Comparison of ENCODE assay signal across 27 cellular contexts in the genomic region with DNA sequence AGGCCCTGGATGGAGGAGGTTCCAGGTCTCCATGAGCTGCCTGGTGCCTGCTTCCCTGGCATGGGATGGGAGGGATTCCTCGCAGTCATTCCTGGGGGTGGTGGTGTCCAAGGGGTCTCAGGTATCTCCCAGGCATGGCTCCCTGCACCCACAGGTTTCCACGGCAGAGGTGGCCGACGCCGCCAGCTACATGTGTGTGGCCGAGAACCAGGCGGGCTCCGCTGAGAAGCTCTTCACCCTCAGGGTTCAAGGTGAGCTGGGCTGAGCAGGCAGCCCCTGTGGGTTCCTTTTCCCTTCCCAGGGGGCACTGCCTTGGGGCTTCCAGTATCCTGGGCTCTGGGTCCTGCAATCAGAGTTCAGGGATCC.
"Had no signal": no experiment of that assay in that cellular context is flagged by ENCODE, and none has a peak within 500 bp of the region (broad histone marks: within the 10 kb centered on the region; RNA-seq: fewer than 3 reads in every experiment).

No MANE protein-coding gene starts in this region.

- H3K4me3 ChIP-seq: MG63 had no signal

- H3K36me3 ChIP-seq: MG63 had no signal

- H3K27me3 ChIP-seq: MG63 had no signal

- H3K9me3 ChIP-seq: MG63 had no signal

- DNase-seq: Karpas-422, Kasumi-1, MG63, MM.1S, MV-4-11, NCI-H1048, NCI-H1092, NCI-H1092 treated with DMSO at 0.1 percent for 48 hours, NCI-H1417 treated with DMSO at 0.1 percent for 48 hours, NCI-H1436, NCI-H1436 treated with DMSO at 0.1 percent for 48 hours, NCI-H146, NCI-H1694, NCI-H1694 treated with DMSO at 0.1 percent for 48 hours, NCI-H187, NCI-H187 treated with DMSO at 0.1 percent for 48 hours, NCI-H1930, NCI-H2029 treated with DMSO at 0.1 percent for 48 hours, NCI-H2081 treated with DMSO at 0.1 percent for 48 hours, NCI-H2107, NCI-H2227 treated with DMSO at 0.1 percent for 48 hours, NCI-H226, NCI-H446, NCI-H446 treated with DMSO at 0.1 percent for 48 hours, NCI-H510A, NCI-H524, NCI-H524 treated with DMSO at 0.1 percent for 48 hours had no signal
